ENCODE assay signal across 9 cellular contexts in genomic region chr4:42653606-42654560, GRCh38. TPM values are rescaled to one million over a fixed set of nuclear protein-coding genes. Genes with fewer than 3 reads are reported as not detected.
DNase-seq lines count a peak whose midpoint lies in the region; ATAC-seq and TF ChIP-seq lines count a peak whose summit lies in the region.
"Had no signal": no experiment of that assay in that cellular context is flagged by ENCODE, and none has a peak within 500 bp of the region (broad histone marks: within the 10 kb centered on the region; RNA-seq: fewer than 3 reads in every experiment).

No MANE protein-coding gene starts in this region.

- peak overlapping the region; percentile 95 for H3K4me3 Mint-ChIP-seq in T-helper 2 cell treated with Interferon-gamma antibody and Interleukin-4, amounts not matched to agents 5 μg/mL and 100 μg/mL, for 36 hours
- H3K4me3 Mint-ChIP-seq in stimulated activated memory B cell treated with anti-CD40 and anti-IgM and Interleukin-4, amounts not matched to agents 10 μg/mL and 1 μg/mL and 100 μg/mL, for 72 hours = no peak overlapping the region

- no peak overlapping the region for H3K9ac ChIP-seq in smooth muscle cell (ENCODE audit: low read depth)

- H3K4me3 ChIP-seq in fibroblast of mammary gland (ENCODE audit: control insufficient read depth, low read depth, low read length) (no peak overlapping the region), smooth muscle cell (no peak overlapping the region), osteoblast (ENCODE audit: insufficient read depth, low read length) (no peak overlapping the region)
- H3K4me3 ChIP-seq: suprapubic skin had no signal

- H3K4me2 ChIP-seq in smooth muscle cell (no peak overlapping the region), osteoblast (ENCODE audit: insufficient read depth, low read length) (no peak overlapping the region)

- H3K79me2 ChIP-seq in smooth muscle cell (ENCODE audit: low read depth) = no peaks in the 10 kb centered on the region
- no peaks in the 10 kb centered on the region for H3K79me2 ChIP-seq in osteoblast (ENCODE audit: insufficient read depth, low read length)

- no peak for DNase-seq in T-helper 2 cell treated with Interferon-gamma antibody and Interleukin-4, amounts not matched to agents 5 μg/mL and 100 μg/mL, for 36 hours (ENCODE audit: low spot score)
- no peak for DNase-seq in T-helper 2 cell
- peak; percentile 21 for DNase-seq in RWPE1 (ENCODE audit: low spot score)
- DNase-seq in fibroblast of mammary gland (ENCODE audit: low read depth) = peak; percentile 20
- DNase-seq in smooth muscle cell (lab: John Stamatoyannopoulos, UW; ENCODE audit: unreplicated experiment) = no peak
- no peak for DNase-seq in NCI-H774 (lab: John Stamatoyannopoulos, UW)
- DNase-seq in osteoblast (ENCODE audit: insufficient read length, low spot score, missing footprints) = no peak

- H3K27ac ChIP-seq in RWPE1 (no peak overlapping the region), smooth muscle cell (ENCODE audit: low read depth) (no peak overlapping the region), osteoblast (ENCODE audit: low read depth, low read length) (no peak overlapping the region)
- H3K27ac ChIP-seq: suprapubic skin had no signal

- H3K27me3 Mint-ChIP-seq in T-helper 2 cell treated with Interferon-gamma antibody and Interleukin-4, amounts not matched to agents 5 μg/mL and 100 μg/mL, for 36 hours (ENCODE audit: low read depth) = no peaks in the 10 kb centered on the region
- H3K27me3 Mint-ChIP-seq in stimulated activated memory B cell treated with anti-CD40 and anti-IgM and Interleukin-4, amounts not matched to agents 10 μg/mL and 1 μg/mL and 100 μg/mL, for 72 hours = no peaks in the 10 kb centered on the region

- no peak for ATAC-seq in stimulated activated memory B cell treated with anti-CD40 and anti-IgM and Interleukin-4, amounts not matched to agents 10 μg/mL and 1 μg/mL and 100 μg/mL, for 72 hours

- no peak overlapping the region for H2AFZ ChIP-seq in smooth muscle cell (ENCODE audit: low read depth)
- no peak overlapping the region for H2AFZ ChIP-seq in osteoblast (ENCODE audit: low read length)

- peak overlapping the region; percentile 93 for H3K27ac Mint-ChIP-seq in T-helper 2 cell treated with Interferon-gamma antibody and Interleukin-4, amounts not matched to agents 5 μg/mL and 100 μg/mL, for 36 hours
- H3K27ac Mint-ChIP-seq in stimulated activated memory B cell treated with anti-CD40 and anti-IgM and Interleukin-4, amounts not matched to agents 10 μg/mL and 1 μg/mL and 100 μg/mL, for 72 hours = peak overlapping the region; percentile 97

- peaks cover 25% of the 10 kb centered on the region for H3K36me3 Mint-ChIP-seq in T-helper 2 cell treated with Interferon-gamma antibody and Interleukin-4, amounts not matched to agents 5 μg/mL and 100 μg/mL, for 36 hours (ENCODE audit: low read depth)
- peaks cover 33% of the 10 kb centered on the region for H3K36me3 Mint-ChIP-seq in stimulated activated memory B cell treated with anti-CD40 and anti-IgM and Interleukin-4, amounts not matched to agents 10 μg/mL and 1 μg/mL and 100 μg/mL, for 72 hours

- POLR2A ChIA-PET in RWPE1 (lab: Yijun Ruan, JAX; ENCODE audit: low non-redundant PET) = no interaction called here

- no peak for TF ChIP-seq CTCF in RWPE1 (conservative IDR thresholded peaks at IDR 0.05; ENCODE audit: low read depth)
- no peak for TF ChIP-seq CTCF in fibroblast of mammary gland (conservative IDR thresholded peaks at IDR 0.05; ENCODE audit: control insufficient read depth, insufficient read depth, low read depth, low read length)
- no peak for TF ChIP-seq CTCF in smooth muscle cell (IDR thresholded peaks at IDR 0.05; ENCODE audit: borderline replicate concordance, insufficient read depth, poor library complexity, severe bottlenecking)
- TF ChIP-seq CTCF in osteoblast (IDR thresholded peaks at IDR 0.05; ENCODE audit: extremely low read depth, low read depth, low read length) = no peak

- H3K9me3 Mint-ChIP-seq in T-helper 2 cell treated with Interferon-gamma antibody and Interleukin-4, amounts not matched to agents 5 μg/mL and 100 μg/mL, for 36 hours = peaks cover 9% of the 10 kb centered on the region
- peaks cover 15% of the 10 kb centered on the region for H3K9me3 Mint-ChIP-seq in stimulated activated memory B cell treated with anti-CD40 and anti-IgM and Interleukin-4, amounts not matched to agents 10 μg/mL and 1 μg/mL and 100 μg/mL, for 72 hours

- CTCF ChIA-PET in RWPE1 (lab: Yijun Ruan, JAX) = interaction anchor here (0.9 kb wide), 1 partner anchor 87 kb away, joined by 5 read pairs; no protein-coding TSS in a partner anchor

- no peaks in the 10 kb centered on the region for H3K27me3 ChIP-seq in smooth muscle cell (ENCODE audit: low read depth)
- no peaks in the 10 kb centered on the region for H3K27me3 ChIP-seq in osteoblast (ENCODE audit: insufficient read depth, low read length)
- H3K27me3 ChIP-seq: suprapubic skin had no signal

- H4K20me1 ChIP-seq in smooth muscle cell (ENCODE audit: low read depth) (no peaks in the 10 kb centered on the region), osteoblast (ENCODE audit: insufficient read depth, low read length) (no peaks in the 10 kb centered on the region)

- H3K9me3 ChIP-seq in smooth muscle cell (replicated peaks; ENCODE audit: low read depth) (no peaks in the 10 kb centered on the region), osteoblast (ENCODE audit: low read depth, low read length) (no peaks in the 10 kb centered on the region)
- H3K9me3 ChIP-seq: suprapubic skin had no signal

- H3K36me3 ChIP-seq in smooth muscle cell (ENCODE audit: low read depth) = no peaks in the 10 kb centered on the region
- no peaks in the 10 kb centered on the region for H3K36me3 ChIP-seq in osteoblast (ENCODE audit: insufficient read depth, low read length)
- H3K36me3 ChIP-seq: suprapubic skin had no signal

- H3K4me1 Mint-ChIP-seq in T-helper 2 cell treated with Interferon-gamma antibody and Interleukin-4, amounts not matched to agents 5 μg/mL and 100 μg/mL, for 36 hours (ENCODE audit: low read depth) = peaks cover 33% of the 10 kb centered on the region
- H3K4me1 Mint-ChIP-seq in stimulated activated memory B cell treated with anti-CD40 and anti-IgM and Interleukin-4, amounts not matched to agents 10 μg/mL and 1 μg/mL and 100 μg/mL, for 72 hours = peaks cover 46% of the 10 kb centered on the region

- peaks cover 12% of the 10 kb centered on the region for H3F3A ChIP-seq in smooth muscle cell (ENCODE audit: low read depth)

- H3K4me1 ChIP-seq in smooth muscle cell (ENCODE audit: low read depth) (peaks cover 8% of the 10 kb centered on the region), osteoblast (ENCODE audit: insufficient read depth, low read length) (peaks cover 22% of the 10 kb centered on the region)

- WGBS in smooth muscle cell (ENCODE audit: low lambda C conversion rate) = 89% methylated on average over 8 of the region's 8 CpGs

RNA-seq across cellular contexts. Expression of gene ATP8A1, which starts 3.0 kb away (rescaled TPM):
- total RNA-seq in smooth muscle cell (1.4 and 1.8 TPM in 2 replicates), osteoblast (2.1 and 2.5 TPM in 2 replicates)
- polyA plus RNA-seq in smooth muscle cell = 0.90 TPM in 1 of 2 replicates, not detected in the other

Comparison
In these comparisons a context has a peak if more than half of its experiments do, and no peak if none do; other contexts are left out.
1. DNase-seq: peak in RWPE1 (single experiment) and fibroblast of mammary gland (single experiment); none in T-helper 2 cell treated with Interferon-gamma antibody and Interleukin-4, amounts not matched to agents 5 μg/mL and 100 μg/mL, for 36 hours (single experiment), T-helper 2 cell (0 of 5), smooth muscle cell (single experiment), NCI-H774 (single experiment) and osteoblast (single experiment).